In the genomic region with DNA sequence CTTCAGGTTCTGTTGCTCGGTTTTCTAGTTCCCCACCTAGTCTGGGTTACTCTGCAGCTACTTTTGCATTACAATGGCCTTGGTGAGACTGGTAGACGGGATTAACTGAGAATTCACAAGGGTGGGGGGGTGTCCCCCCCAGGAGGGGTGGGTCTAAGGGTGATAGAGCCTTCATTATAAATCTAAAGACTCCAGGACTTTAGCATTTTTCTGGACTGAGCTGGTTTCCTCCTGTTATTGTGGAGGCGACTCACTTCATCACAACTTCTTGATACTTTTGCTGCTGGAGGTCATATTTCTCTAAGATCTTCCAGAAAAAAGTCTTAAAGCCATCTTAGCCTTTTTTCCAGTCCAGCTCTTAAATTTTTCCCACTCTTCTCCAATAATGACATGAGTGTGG, we compare ENCODE assay signal across 10 cellular contexts. TPM values are rescaled to one million over a fixed set of nuclear protein-coding genes. Genes with fewer than 3 reads are reported as not detected.
"Had no signal": no experiment of that assay in that cellular context is flagged by ENCODE, and none has a peak within 500 bp of the region (broad histone marks: within the 10 kb centered on the region; RNA-seq: fewer than 3 reads in every experiment).

No MANE protein-coding gene starts in this region.

RNA-seq across cellular contexts. Expression of a gene that starts 19.5 kb away (rescaled TPM):
- total RNA-seq: gastrocnemius medialis, kidney, left ventricle myocardium inferior, lower lobe of right lung, occipital lobe, stomach, thoracic aorta had no signal
- polyA plus RNA-seq: heart right ventricle, immature natural killer cell, right cardiac atrium had no signal
